25 cellular contexts compared by ENCODE assay signal in the genomic region with DNA sequence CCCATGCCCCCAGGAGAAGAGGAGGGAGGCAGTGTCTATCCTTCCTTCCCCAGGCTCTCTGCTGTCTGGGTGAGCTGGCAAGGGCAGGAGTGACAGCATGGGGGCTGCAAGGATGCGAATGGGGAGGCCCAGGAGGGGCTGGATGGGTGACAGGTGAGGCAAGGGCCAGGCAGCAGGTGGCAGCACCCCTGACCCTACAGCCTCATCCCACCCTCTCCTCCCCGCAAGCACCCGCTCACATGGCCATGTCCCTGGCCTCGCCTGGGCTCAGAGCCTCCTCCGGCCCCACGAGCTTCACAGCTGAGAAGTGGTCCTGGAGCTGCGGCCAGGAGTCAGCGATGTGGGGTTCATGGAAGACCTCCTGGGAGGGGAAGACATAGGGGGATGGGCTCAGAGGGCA. TPM values are rescaled to one million over a fixed set of nuclear protein-coding genes. Genes with fewer than 3 reads are reported as not detected.
"Had no signal": no experiment of that assay in that cellular context is flagged by ENCODE, and none has a peak within 500 bp of the region (broad histone marks: within the 10 kb centered on the region; RNA-seq: fewer than 3 reads in every experiment).

No MANE protein-coding gene starts in this region.

- H3K36me3 ChIP-seq: ovary had no signal

- DNase-seq: cortex of kidney; dorsolateral prefrontal cortex; effector CD8-positive, alpha-beta T cell; heart left ventricle; hippocampal formation; mammary epithelial cell; mucosa of descending colon; naive thymus-derived CD8-positive, alpha-beta T cell; ovary; small intestine; stimulated activated CD4-positive, alpha-beta T cell treated with anti-CD3 and anti-CD28 coated beads, Interleukin-12 subunit alpha, Interleukin-12 subunit beta, amount 100 ng/mL, for 4 hours; tibial artery; upper lobe of right lung had no signal

- FAIRE-seq: frontal cortex, small intestine had no signal

- H3K27me3 Mint-ChIP-seq: naive thymus-derived CD8-positive, alpha-beta T cell; stimulated activated naive CD8-positive, alpha-beta T cell treated with anti-CD3 and anti-CD28 coated beads, Interleukin-15, Interleukin-2, amounts not matched to agents 100 ng/mL and 50 ng/mL, for 24 hours had no signal

- H3K9me3 ChIP-seq: heart left ventricle, mucosa of descending colon, ovary, right atrium auricular region, tibial artery, upper lobe of right lung, vagina had no signal

- H3K27ac Mint-ChIP-seq: stimulated activated naive CD8-positive, alpha-beta T cell treated with anti-CD3 and anti-CD28 coated beads, Interleukin-15, Interleukin-2, amounts not matched to agents 100 ng/mL and 50 ng/mL, for 24 hours had no signal

- H3K4me3 Mint-ChIP-seq: naive thymus-derived CD8-positive, alpha-beta T cell; stimulated activated naive CD8-positive, alpha-beta T cell treated with anti-CD3 and anti-CD28 coated beads, Interleukin-15, Interleukin-2, amounts not matched to agents 100 ng/mL and 50 ng/mL, for 24 hours had no signal

- H3K27me3 ChIP-seq: dorsolateral prefrontal cortex, heart left ventricle, ovary, right atrium auricular region, tibial artery, upper lobe of right lung, vagina had no signal

- H3K27ac ChIP-seq: dorsolateral prefrontal cortex, heart left ventricle, ovary, right atrium auricular region, tibial artery, upper lobe of right lung, vagina had no signal

- ATAC-seq: esophagus mucosa; left lobe of liver; mucosa of descending colon; naive thymus-derived CD8-positive, alpha-beta T cell; upper lobe of right lung had no signal

- H3K4me3 ChIP-seq: dorsolateral prefrontal cortex, heart left ventricle, mucosa of descending colon, ovary, right atrium auricular region, tibial artery, upper lobe of right lung, vagina had no signal

- H3K9me3 Mint-ChIP-seq: stimulated activated naive CD8-positive, alpha-beta T cell treated with anti-CD3 and anti-CD28 coated beads, Interleukin-15, Interleukin-2, amounts not matched to agents 100 ng/mL and 50 ng/mL, for 24 hours had no signal

RNA-seq across cellular contexts. Expression of a gene that starts 11.2 kb away (rescaled TPM):
- total RNA-seq: esophagus mucosa; fibroblast of lung; frontal cortex; glomerular endothelial cell; heart left ventricle; lower leg skin; mammary epithelial cell; naive thymus-derived CD8-positive, alpha-beta T cell; posterior vena cava; right atrium auricular region; temporal lobe; upper lobe of right lung; vagina had no signal
- polyA plus RNA-seq: fibroblast of lung; heart left ventricle; mammary epithelial cell; naive thymus-derived CD8-positive, alpha-beta T cell; neural cell; ovary had no signal

RNA-seq across cellular contexts. Expression of a gene that starts 31.9 kb away (rescaled TPM):
- total RNA-seq: esophagus mucosa; fibroblast of lung; glomerular endothelial cell; left lobe of liver; lower leg skin; mammary epithelial cell; mucosa of descending colon; naive thymus-derived CD8-positive, alpha-beta T cell; ovary; posterior vena cava; right atrium auricular region; upper lobe of right lung; vagina had no signal
- polyA plus RNA-seq: fibroblast of lung; heart left ventricle; mammary epithelial cell; naive thymus-derived CD8-positive, alpha-beta T cell; ovary had no signal
